In genomic region chr2:67259581-67260347, GRCh38 we compare ENCODE assay signal across 9 cellular contexts.
A peak's percentile ranks its signal among the peaks of the same experiment; 100 is the strongest.
DNase-seq lines count a peak whose midpoint lies in the region; ATAC-seq and TF ChIP-seq lines count a peak whose summit lies in the region.
"Had no signal": no experiment of that assay in that cellular context is flagged by ENCODE, and none has a peak within 500 bp of the region (broad histone marks: within the 10 kb centered on the region; RNA-seq: fewer than 3 reads in every experiment).

No MANE protein-coding gene starts in this region.

- WGBS in testis, 2 donors: 59 to 71% methylated on average over 5 of the region's 5 CpGs

- H3K4me1 ChIP-seq in ACC112 (ENCODE audit: control insufficient read depth, insufficient read depth, low read length, unreplicated experiment) (peaks cover 43% of the 10 kb centered on the region), testis (no peaks in the 10 kb centered on the region)

- H3K36me3 ChIP-seq in ACC112 (ENCODE audit: insufficient read depth, low read length) (no peaks in the 10 kb centered on the region), testis (ENCODE audit: low read depth, missing control alignments) (no peaks in the 10 kb centered on the region)

- H3K27me3 ChIP-seq in ACC112 (ENCODE audit: insufficient read depth, low read length) (no peaks in the 10 kb centered on the region), testis (no peaks in the 10 kb centered on the region)

- intact Hi-C loops in left colon (cut with DNase I, micrococcal nuclease) (no loop called here), testis (cut with DNase I; ENCODE audit: low total_unique reads) (no loop called here)

- H3K9me3 ChIP-seq in testis: no peaks in the 10 kb centered on the region

- peak overlapping the region; percentile 100 for H3K27ac ChIP-seq in ACC112 (ENCODE audit: low read depth, low read length)
- H3K27ac ChIP-seq in testis: peak overlapping the region in 1 of 2 donors; percentile 21

- no peak for TF ChIP-seq POLR2A in testis (IDR thresholded peaks at IDR 0.05)

- in situ Hi-C loops in astrocyte of the spinal cord (cut with HindIII; ENCODE audit: low sequenced_read_pairs): no loop called here

- ATAC-seq in left colon (no peak), HG02884 (IDR thresholded peaks at IDR 0.05; ENCODE audit: unreplicated experiment) (no peak)

- H3K4me3 ChIP-seq in ACC112 (ENCODE audit: low read depth, low read length): peak overlapping the region; percentile 27
- no peak overlapping the region for H3K4me3 ChIP-seq in astrocyte of the spinal cord (ENCODE audit: low read depth, low read length)
- H3K4me3 ChIP-seq in testis: no peak overlapping the region

- no peak overlapping the region for H2AFZ ChIP-seq in ACC112 (ENCODE audit: low read length, unreplicated experiment)

- no peak for TF ChIP-seq CTCF in astrocyte of the spinal cord (IDR thresholded peaks at IDR 0.05; ENCODE audit: low read depth, low read length)
- no peak for TF ChIP-seq CTCF in testis (IDR thresholded peaks at IDR 0.05)

- H3K79me2 ChIP-seq in ACC112 (ENCODE audit: control insufficient read depth, insufficient read depth, low read length, unreplicated experiment): no peaks in the 10 kb centered on the region

- DNase-seq in HS-27A (ENCODE audit: low read depth): peak; percentile 38
- peak; percentile 80 for DNase-seq in astrocyte of the spinal cord (ENCODE audit: low read depth, low spot score)
- peak; percentile 25 to 63 for DNase-seq in left colon
- DNase-seq in activated gamma-delta T cell (lab: John Stamatoyannopoulos, UW): no peak
- DNase-seq in testis: no peak
- DNase-seq in activated CD8-positive, alpha-beta memory T cell treated with anti-CD3 and anti-CD28 coated beads, Interleukin-2, amount 50 U/mL, for 4 hours: no peak
- DNase-seq: NCI-H1930 had no signal

Comparison
In these comparisons a context has a peak if more than half of its experiments do, and no peak if none do; other contexts are left out.
1. DNase-seq: peak in HS-27A (single experiment), astrocyte of the spinal cord (single experiment) and left colon (2 of 2); none in activated gamma-delta T cell (single experiment), testis (single experiment) and activated CD8-positive, alpha-beta memory T cell treated with anti-CD3 and anti-CD28 coated beads, Interleukin-2, amount 50 U/mL, for 4 hours (single experiment).